In genomic region chr5:40112875-40113274, GRCh38 we compare ENCODE assay signal across 22 cellular contexts.
A peak's percentile ranks its signal among the peaks of the same experiment; 100 is the strongest.
DNase-seq lines count a peak whose midpoint lies in the region; ATAC-seq and TF ChIP-seq lines count a peak whose summit lies in the region.
"Had no signal": no experiment of that assay in that cellular context is flagged by ENCODE, and none has a peak within 500 bp of the region (broad histone marks: within the 10 kb centered on the region; RNA-seq: fewer than 3 reads in every experiment).

No MANE protein-coding gene starts in this region.

- H3K4ac ChIP-seq in IMR-90 (ENCODE audit: low read depth, low read length): no peak overlapping the region

- H3K23ac ChIP-seq in IMR-90 (ENCODE audit: low read depth, low read length): no peak overlapping the region

- intact Hi-C loops in Right ventricle myocardium inferior (cut with DNase I): no loop called here
- intact Hi-C loops in heart left ventricle (cut with DNase I): no loop called here
- intact Hi-C loops in IMR-90 (cut with micrococcal nuclease): no loop called here

- H3K9me3 Mint-ChIP-seq in osteocyte (ENCODE audit: unreplicated experiment): peaks cover 3% of the 10 kb centered on the region
- H3K9me3 Mint-ChIP-seq: CD8-positive, alpha-beta memory T cell had no signal

- TF ChIP-seq RAD21 in IMR-90 (IDR thresholded peaks at IDR 0.05; ENCODE audit: low read length): no peak

- ATAC-seq in Right ventricle myocardium inferior (peak; percentile 80), heart left ventricle (no peak), IMR-90 (ENCODE audit: low read depth) (no peak)
- ATAC-seq: HepG2 had no signal

- no peak overlapping the region for H2AK5ac ChIP-seq in IMR-90 (ENCODE audit: low read depth, low read length)

- H3K4me2 ChIP-seq in IMR-90 (ENCODE audit: low read depth, low read length): no peak overlapping the region
- H3K4me2 ChIP-seq: BLaER1 treated with 17β-estradiol and CSF1 and Interleukin-3, amounts not matched to agents 10 nM and 100 nM had no signal

- H2BK20ac ChIP-seq in IMR-90 (ENCODE audit: low read depth, low read length): no peak overlapping the region

- TF ChIP-seq CTCF in heart left ventricle (IDR thresholded peaks at IDR 0.05) (no peak), IMR-90 (conservative IDR thresholded peaks at IDR 0.05; ENCODE audit: low read depth, low read length) (no peak), osteocyte (IDR thresholded peaks at IDR 0.05) (no peak)

- H3K36me3 Mint-ChIP-seq in osteocyte (ENCODE audit: unreplicated experiment): no peaks in the 10 kb centered on the region
- H3K36me3 Mint-ChIP-seq: CD8-positive, alpha-beta memory T cell had no signal

- no peaks in the 10 kb centered on the region for H3K36me3 ChIP-seq in heart left ventricle
- H3K36me3 ChIP-seq in IMR-90 (ENCODE audit: control insufficient read depth, insufficient read depth, low read length): no peaks in the 10 kb centered on the region
- H3K36me3 ChIP-seq: BLaER1 treated with 17β-estradiol and CSF1 and Interleukin-3, amounts not matched to agents 10 nM and 100 nM had no signal

- no peak overlapping the region for H2AK9ac ChIP-seq in IMR-90 (replicated peaks; ENCODE audit: low read depth, low read length, poor library complexity)

- H4K20me1 ChIP-seq in IMR-90 (ENCODE audit: insufficient read depth, low read length): no peaks in the 10 kb centered on the region
- H4K20me1 ChIP-seq: BLaER1 treated with 17β-estradiol and CSF1 and Interleukin-3, amounts not matched to agents 10 nM and 100 nM had no signal

- H2BK5ac ChIP-seq in IMR-90 (ENCODE audit: low read depth, low read length, poor library complexity, severe bottlenecking): no peak overlapping the region

- no peak overlapping the region for H3K9ac ChIP-seq in IMR-90 (ENCODE audit: low read depth, low read length)
- H3K9ac ChIP-seq: BLaER1 treated with 17β-estradiol and CSF1 and Interleukin-3, amounts not matched to agents 10 nM and 100 nM had no signal

- dilution Hi-C loops in IMR-90 (cut with HindIII; ENCODE audit: low sequenced_read_pairs, unreplicated experiment): no loop called here

- H3K18ac ChIP-seq in IMR-90 (ENCODE audit: low read depth, low read length): no peak overlapping the region

- H3K27me3 ChIP-seq in heart left ventricle (no peaks in the 10 kb centered on the region), IMR-90 (ENCODE audit: control insufficient read depth, insufficient read depth, low read length) (no peaks in the 10 kb centered on the region)
- H3K27me3 ChIP-seq: BLaER1 treated with 17β-estradiol and CSF1 and Interleukin-3, amounts not matched to agents 10 nM and 100 nM had no signal

- H2BK15ac ChIP-seq in IMR-90 (ENCODE audit: low read depth, low read length): no peak overlapping the region

- peaks cover 0 to 14% (median 0%) of the 10 kb centered on the region in 12 donors for H3K4me1 ChIP-seq in heart left ventricle
- H3K4me1 ChIP-seq in IMR-90 (ENCODE audit: control insufficient read depth, insufficient read depth, low read length): no peaks in the 10 kb centered on the region
- H3K4me1 ChIP-seq: BLaER1 treated with 17β-estradiol and CSF1 and Interleukin-3, amounts not matched to agents 10 nM and 100 nM had no signal

- CTCF ChIA-PET in IMR-90 (lab: Yijun Ruan, JAX): no interaction called here

- H4K5ac ChIP-seq in IMR-90 (ENCODE audit: low read depth, low read length): no peak overlapping the region

- H3K4me3 Mint-ChIP-seq in osteocyte (ENCODE audit: unreplicated experiment): no peak overlapping the region
- H3K4me3 Mint-ChIP-seq: CD8-positive, alpha-beta memory T cell; H9 had no signal

- in situ Hi-C loops in IMR-90 (cut with MboI; ENCODE audit: low sequenced_read_pairs): no loop called here

- POLR2A ChIA-PET in IMR-90 (lab: Charles Lee; ENCODE audit: unreplicated experiment): no interaction called here

- H3K4me1 Mint-ChIP-seq in osteocyte (ENCODE audit: unreplicated experiment): peaks cover 32% of the 10 kb centered on the region

- no peak overlapping the region for H4K91ac ChIP-seq in IMR-90 (ENCODE audit: insufficient read depth, low read depth, low read length)

- H3K27ac ChIP-seq in heart left ventricle: no peak overlapping the region
- no peak overlapping the region for H3K27ac ChIP-seq in IMR-90 (ENCODE audit: insufficient read depth, low read length)
- H3K27ac ChIP-seq: BLaER1 treated with 17β-estradiol and CSF1 and Interleukin-3, amounts not matched to agents 10 nM and 100 nM had no signal

- no peak overlapping the region for H3K56ac ChIP-seq in IMR-90 (ENCODE audit: extremely low read depth, insufficient read depth, low read length)

- H3K14ac ChIP-seq in IMR-90 (replicated peaks; ENCODE audit: low read depth, low read length): no peak overlapping the region

- peaks cover 20% of the 10 kb centered on the region for H3K27me3 Mint-ChIP-seq in osteocyte (ENCODE audit: unreplicated experiment)
- H3K27me3 Mint-ChIP-seq: CD8-positive, alpha-beta memory T cell had no signal

- H3K4me3 ChIP-seq in heart left ventricle (no peak overlapping the region), IMR-90 (ENCODE audit: insufficient read depth, low read depth, low read length) (no peak overlapping the region)
- H3K4me3 ChIP-seq: BLaER1 treated with 17β-estradiol and CSF1 and Interleukin-3, amounts not matched to agents 10 nM and 100 nM had no signal

- BruUV-seq in IMR-90 (replicated peaks; lab: Mats Ljungman, UMichigan): no TSS peak

- H4K8ac ChIP-seq in IMR-90 (ENCODE audit: low read depth in 2 of 2, low read length in 2 of 2): no peak overlapping the region

- DNase-seq in Right ventricle myocardium inferior (ENCODE audit: missing footprints): no peak
- DNase-seq in heart left ventricle: no peak
- no peak for DNase-seq in IMR-90
- DNase-seq in fibroblast of peridontal ligament (ENCODE audit: extremely low read depth): peak; percentile 65
- peak; percentile 7 for DNase-seq in smooth muscle cell of the brain vasculature (ENCODE audit: low read depth, low spot score)
- DNase-seq in NOMO-1 treated with DMSO at 0.1 percent for 48 hours (lab: John Stamatoyannopoulos, UW; ENCODE audit: unreplicated experiment): no peak
- no peak for DNase-seq in hepatic stellate cell (ENCODE audit: low spot score)
- no peak for DNase-seq in osteocyte (ENCODE audit: extremely low spot score, unreplicated experiment)
- DNase-seq: CD8-positive, alpha-beta memory T cell; DMS79; H9; KG1; MV-4-11; NCI-H1417; NCI-H187; NCI-H2107; NCI-H345; NCI-H526 treated with DMSO at 0.1 percent for 48 hours; NK-92 treated with Interleukin-12 subunit alpha and Interleukin-12 subunit beta, amount 100 ng/mL, for 24 hours; SHP77 treated with DMSO at 0.1 percent for 48 hours had no signal

- no peak overlapping the region for H2AFZ ChIP-seq in IMR-90 (replicated peaks; ENCODE audit: low read length, poor library complexity)

- no peak overlapping the region for H3K27ac Mint-ChIP-seq in osteocyte (ENCODE audit: unreplicated experiment)
- H3K27ac Mint-ChIP-seq: CD8-positive, alpha-beta memory T cell; H9 had no signal

- TF ChIP-seq POLR2A in heart left ventricle (IDR thresholded peaks at IDR 0.05): no peak
- TF ChIP-seq POLR2A in IMR-90 (IDR thresholded peaks at IDR 0.05; ENCODE audit: low read depth, low read length): no peak

- no peaks in the 10 kb centered on the region for H3K79me1 ChIP-seq in IMR-90 (ENCODE audit: low read depth in 1 of 2, low read length in 2 of 2)

- H2BK120ac ChIP-seq in IMR-90 (ENCODE audit: low read depth, low read length): no peak overlapping the region

- no peaks in the 10 kb centered on the region for H3K9me1 ChIP-seq in IMR-90 (ENCODE audit: insufficient read depth, low read length)

- H3K9me3 ChIP-seq in heart left ventricle (no peaks in the 10 kb centered on the region), IMR-90 (ENCODE audit: control insufficient read depth, insufficient read depth, low read length) (no peaks in the 10 kb centered on the region)

TF ChIP-seq in IMR-90, 13 proteins besides CTCF, POLR2A, EP300 and RAD21:
- 0 out of 2 replicates have a peak, but pooled peaks have one; percentile 10 for TF ChIP-seq MAFK (IDR thresholded peaks at IDR 0.05; ENCODE audit: low read depth, low read length)
- no peak for TF ChIP-seq CHD1 (IDR thresholded peaks at IDR 0.05; ENCODE audit: low read depth, low read length)

Comparison
In these comparisons a context has a peak if more than half of its experiments do, and no peak if none do; other contexts are left out.
1. DNase-seq: peak in fibroblast of peridontal ligament (single experiment) and smooth muscle cell of the brain vasculature (single experiment); none in Right ventricle myocardium inferior (single experiment), heart left ventricle (0 of 5), IMR-90 (single experiment), NOMO-1 treated with DMSO at 0.1 percent for 48 hours (single experiment), hepatic stellate cell (single experiment) and osteocyte (single experiment).